10 cellular contexts compared by ENCODE assay signal in genomic region chr9:121567142-121568100, GRCh38.
DNase-seq lines count a peak whose midpoint lies in the region; ATAC-seq, FAIRE-seq and TF ChIP-seq lines count a peak whose summit lies in the region.
"Had no signal": no experiment of that assay in that cellular context is flagged by ENCODE, and none has a peak within 500 bp of the region (broad histone marks: within the 10 kb centered on the region; RNA-seq: fewer than 3 reads in every experiment).

No MANE protein-coding gene starts in this region.

- H3K27me3 ChIP-seq in HepG2 (ENCODE audit: control insufficient read depth in 1 of 2, insufficient read depth in 2 of 2, low read length in 2 of 2) (peaks cover 16 to 73% of the 10 kb centered on the region in 2 experiments), right lobe of liver (no peaks in the 10 kb centered on the region), neuronal stem cell (ENCODE audit: control insufficient read depth in 3 of 3, insufficient read depth in 3 of 3, low read depth in 1 of 3, low read length in 3 of 3) (peaks cover 0 to 64% (median 0%) of the 10 kb centered on the region in 3 experiments), Peyer's patch (no peaks in the 10 kb centered on the region)

- H3K9ac ChIP-seq in HepG2 (ENCODE audit: insufficient read depth, low read depth, low read length) (no peak overlapping the region), neuronal stem cell (ENCODE audit: low read depth, low read length, poor library complexity) (no peak overlapping the region)

- H3K14ac ChIP-seq in neuronal stem cell (ENCODE audit: low read length), result no peak overlapping the region

- ATAC-seq in HepG2, result peak; percentile 47
- no peak for ATAC-seq in right lobe of liver
- ATAC-seq in HG03159 (IDR thresholded peaks at IDR 0.05; ENCODE audit: unreplicated experiment), result no peak
- no peak for ATAC-seq in HG02588 (IDR thresholded peaks at IDR 0.05; ENCODE audit: unreplicated experiment)
- ATAC-seq: activated CD8-positive, alpha-beta T cell treated with anti-CD3 and anti-CD28 coated beads, Interleukin-2, amount 10 ng/mL, durations not matched to agents 7 days and 5 days had no signal

- H3K79me2 ChIP-seq in HepG2 (ENCODE audit: insufficient read depth, low read length), result no peaks in the 10 kb centered on the region

- TF ChIP-seq RAD21 in HepG2 (CRISPR knock-in tag; IDR thresholded peaks at IDR 0.05), result no peak

- POLR2A ChIA-PET in HepG2 (lab: Yijun Ruan, JAX), result no interaction called here

- H2AK5ac ChIP-seq in neuronal stem cell (ENCODE audit: low read depth, low read length), result peak overlapping the region; percentile 37

- 43% methylated on average over 18 of the region's 25 CpGs for WGBS in HepG2 (ENCODE audit: low lambda C conversion rate)
- 47% methylated on average over 7 of the region's 25 CpGs for WGBS in right lobe of liver (ENCODE audit: insufficient coverage, low coverage, low lambda C conversion rate, missing lambda C conversion rate)
- WGBS in neuronal stem cell (ENCODE audit: extremely low coverage in 2 of 2, insufficient read length in 2 of 2, insufficient replicate concordance in 1 of 2), 2 donors, result no CpG with 5 or more reads among the region's 25 CpGs

- DNase-seq in HepG2 (ENCODE audit: low spot score) (no peak), right lobe of liver (no peak), fibroblast of the aortic adventitia (ENCODE audit: low read depth) (peak; percentile 31), neuronal stem cell (ENCODE audit: low spot score) (no peak), Peyer's patch (no peak), HPDE6-E6E7 (ENCODE audit: extremely low spot score) (no peak)
- DNase-seq: activated CD8-positive, alpha-beta T cell treated with anti-CD3 and anti-CD28 coated beads, Interleukin-2, amount 10 ng/mL, durations not matched to agents 7 days and 5 days had no signal

- no peak overlapping the region for H2BK12ac ChIP-seq in neuronal stem cell (ENCODE audit: low read length)

- H3K4me2 ChIP-seq in HepG2 (ENCODE audit: low read depth, low read length), result no peak overlapping the region
- no peak overlapping the region for H3K4me2 ChIP-seq in neuronal stem cell (ENCODE audit: insufficient read depth, low read length, poor library complexity, severe bottlenecking)

- H4K8ac ChIP-seq in neuronal stem cell (ENCODE audit: low read depth, low read length), result no peak overlapping the region

- H4K20me1 ChIP-seq in HepG2 (ENCODE audit: insufficient read depth, low read length), result no peaks in the 10 kb centered on the region

- H3K27ac ChIP-seq in HepG2 (ENCODE audit: extremely low read length, insufficient read depth, low read length) (no peak overlapping the region), right lobe of liver (no peak overlapping the region), neuronal stem cell (replicated peaks; ENCODE audit: low read length) (no peak overlapping the region), Peyer's patch (peak overlapping the region in 1 of 4 donors; percentile 69)

- intact Hi-C loops in HepG2 (cut with micrococcal nuclease; ENCODE audit: unreplicated experiment), result no loop called here
- intact Hi-C loops in right lobe of liver (cut with DNase I), result no loop called here

- in situ Hi-C loops in HepG2 (cut with HindIII; ENCODE audit: extremely low pct_ligation_motif_present, low pct_unique_long_range_greater_than_20kb), result no loop called here

- no peak for FAIRE-seq in HepG2 (lab: Jason Lieb, UNC)
- FAIRE-seq: GM19239 had no signal

- H3K4ac ChIP-seq in neuronal stem cell (ENCODE audit: low read length), result no peak overlapping the region

- no peak overlapping the region for H4K91ac ChIP-seq in neuronal stem cell (ENCODE audit: low read depth, low read length, poor library complexity)

- H3K4me3 ChIP-seq in HepG2 (replicated peaks in 1 of 3; ENCODE audit: insufficient read depth in 1 of 3, low read depth in 2 of 3, low read length in 3 of 3), result no peak overlapping the region
- no peak overlapping the region for H3K4me3 ChIP-seq in right lobe of liver
- peak overlapping the region; percentile 63 for H3K4me3 ChIP-seq in fibroblast of the aortic adventitia (ENCODE audit: low read depth, low read length)
- H3K4me3 ChIP-seq in neuronal stem cell (ENCODE audit: low read length in 2 of 2), result no peak overlapping the region
- peak overlapping the region in 1 of 4 donors; percentile 32 for H3K4me3 ChIP-seq in Peyer's patch

- H2BK5ac ChIP-seq in neuronal stem cell (ENCODE audit: low read length), result no peak overlapping the region

- no peak overlapping the region for H2BK15ac ChIP-seq in neuronal stem cell (ENCODE audit: low read length)

- H3K4me1 ChIP-seq in HepG2 (ENCODE audit: insufficient read depth, low read length), result no peaks in the 10 kb centered on the region; the same call in 1 of the 2 replicates
- H3K4me1 ChIP-seq in right lobe of liver, result peaks cover 0 to 3% (median 0%) of the 10 kb centered on the region in 4 donors
- peaks cover 16 to 22% of the 10 kb centered on the region in 2 donors for H3K4me1 ChIP-seq in neuronal stem cell (ENCODE audit: control insufficient read depth in 2 of 2, insufficient read depth in 1 of 2, low read depth in 1 of 2, low read length in 2 of 2)
- H3K4me1 ChIP-seq in Peyer's patch, result peaks cover 0 to 18% (median 0%) of the 10 kb centered on the region in 4 donors

- H3K9me3 ChIP-seq in HepG2 (ENCODE audit: low read length) (no peaks in the 10 kb centered on the region), right lobe of liver (no peaks in the 10 kb centered on the region), neuronal stem cell (replicated peaks in 1 of 2; ENCODE audit: control insufficient read depth in 2 of 2, insufficient read depth in 1 of 2, low read depth in 1 of 2, low read length in 2 of 2) (no peaks in the 10 kb centered on the region), Peyer's patch (no peaks in the 10 kb centered on the region)

- no TSS peak for BruUV-seq in HepG2 (replicated peaks; lab: Mats Ljungman, UMichigan)

- no peak for TF ChIP-seq EP300 in HepG2 (IDR thresholded peaks at IDR 0.05; ENCODE audit: low read depth in 2 of 2, low read length in 2 of 2)
- TF ChIP-seq EP300 in HepG2 (CRISPR knock-in tag; IDR thresholded peaks at IDR 0.05; ENCODE audit: borderline replicate concordance), result no peak

- TF ChIP-seq POLR2A in HepG2 (IDR thresholded peaks at IDR 0.05; ENCODE audit: insufficient read depth in 1 of 2, low read depth in 2 of 2, low read length in 2 of 2) (no peak), right lobe of liver (IDR thresholded peaks at IDR 0.05) (no peak), Peyer's patch (IDR thresholded peaks at IDR 0.05) (no peak)

- H2AFZ ChIP-seq in HepG2 (ENCODE audit: low read length), result no peak overlapping the region
- H2AFZ ChIP-seq in neuronal stem cell (ENCODE audit: low read length), result peak overlapping the region; percentile 79

- H3K36me3 ChIP-seq in HepG2 (replicated peaks in 1 of 2; ENCODE audit: control insufficient read depth in 1 of 2, insufficient read depth in 2 of 2, low read length in 2 of 2) (no peaks in the 10 kb centered on the region), right lobe of liver (no peaks in the 10 kb centered on the region), neuronal stem cell (replicated peaks in 1 of 2; ENCODE audit: control insufficient read depth in 2 of 2, insufficient read depth in 2 of 2, low read length in 2 of 2) (no peaks in the 10 kb centered on the region), Peyer's patch (no peaks in the 10 kb centered on the region)

- TF ChIP-seq CTCF in HepG2 (CRISPR knock-in tag; IDR thresholded peaks at IDR 0.05), result no peak
- no peak for TF ChIP-seq CTCF in right lobe of liver (IDR thresholded peaks at IDR 0.05)
- peak; percentile 19 for TF ChIP-seq CTCF in fibroblast of the aortic adventitia (IDR thresholded peaks at IDR 0.05; ENCODE audit: insufficient read depth, low read length)
- TF ChIP-seq CTCF in Peyer's patch (IDR thresholded peaks at IDR 0.05), result no peak

- H3K23ac ChIP-seq in neuronal stem cell (ENCODE audit: low read depth, low read length, poor library complexity), result no peak overlapping the region

- CTCF ChIA-PET in HepG2 (lab: Yijun Ruan, JAX; ENCODE audit: low intra/inter-chr PET ratio, low total read pairs), result no interaction called here

- no peaks in the 10 kb centered on the region for H3K79me1 ChIP-seq in neuronal stem cell (ENCODE audit: low read depth, low read length)

- no peak overlapping the region for H2BK120ac ChIP-seq in neuronal stem cell (ENCODE audit: low read depth, low read length)

- peak overlapping the region; percentile 83 for H3K18ac ChIP-seq in neuronal stem cell (ENCODE audit: low read length)

TF ChIP-seq in HepG2, 621 proteins besides CTCF, POLR2A, EP300 and RAD21:
- TF ChIP-seq ETV5 (CRISPR knock-in tag; IDR thresholded peaks at IDR 0.05; ENCODE audit: borderline replicate concordance), result no peak
- TF ChIP-seq ARHGAP35 (CRISPR knock-in tag; IDR thresholded peaks at IDR 0.05; ENCODE audit: borderline replicate concordance), result no peak
- no peak for TF ChIP-seq ZNF557 (CRISPR knock-in tag; IDR thresholded peaks at IDR 0.05)
